ENCODE assay signal across 1 cellular context in the genomic region with DNA sequence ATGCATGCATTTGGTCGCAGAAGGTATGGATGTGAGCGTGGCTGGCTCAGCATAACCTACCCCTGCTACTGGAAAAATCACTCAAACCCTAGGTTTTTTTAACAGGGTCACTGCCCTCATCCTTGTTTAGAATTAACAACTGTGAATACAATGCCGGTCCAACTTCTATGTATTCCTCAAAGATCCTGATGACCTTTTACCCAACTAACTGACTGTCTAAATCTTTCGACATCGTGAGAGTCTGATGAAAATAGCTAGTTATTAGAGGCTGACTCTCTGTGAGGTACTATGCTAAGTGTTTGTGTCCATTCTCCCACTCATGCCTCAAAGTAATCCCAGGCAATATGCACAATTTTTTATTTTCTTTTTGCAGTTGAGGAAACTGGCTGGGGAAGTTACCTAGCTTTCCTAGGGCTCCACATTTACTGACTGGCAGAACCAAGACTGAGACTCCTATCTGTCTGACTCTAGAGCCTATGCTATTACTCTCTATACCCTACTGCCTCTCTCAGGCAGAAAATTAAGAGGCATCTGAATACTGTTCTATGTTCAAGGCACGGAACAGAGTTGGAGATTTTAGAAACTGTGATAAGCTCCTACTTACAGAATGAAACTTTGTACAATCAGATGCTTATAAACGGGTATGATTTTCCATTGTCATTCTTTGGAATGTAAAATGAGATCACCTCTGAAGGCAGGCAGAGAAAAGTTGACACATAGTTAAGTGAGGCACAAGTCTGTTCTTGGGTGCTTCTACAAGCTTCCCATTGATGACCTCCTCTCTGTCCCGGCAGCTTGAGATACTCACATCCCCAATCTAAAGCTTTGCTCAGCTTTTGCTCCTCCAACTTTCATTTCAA.
TF ChIP-seq lines count a peak whose summit lies in the region.

No MANE protein-coding gene starts in this region.

TF ChIP-seq in GM12878, 131 proteins besides CTCF, POLR2A, EP300 and RAD21:
- TF ChIP-seq IKZF2 (IDR thresholded peaks at IDR 0.05): no peak
- no peak for TF ChIP-seq TCF3 (IDR thresholded peaks at IDR 0.05; ENCODE audit: borderline replicate concordance, insufficient read depth, low read depth, low read length)
- TF ChIP-seq, protein P1, sequence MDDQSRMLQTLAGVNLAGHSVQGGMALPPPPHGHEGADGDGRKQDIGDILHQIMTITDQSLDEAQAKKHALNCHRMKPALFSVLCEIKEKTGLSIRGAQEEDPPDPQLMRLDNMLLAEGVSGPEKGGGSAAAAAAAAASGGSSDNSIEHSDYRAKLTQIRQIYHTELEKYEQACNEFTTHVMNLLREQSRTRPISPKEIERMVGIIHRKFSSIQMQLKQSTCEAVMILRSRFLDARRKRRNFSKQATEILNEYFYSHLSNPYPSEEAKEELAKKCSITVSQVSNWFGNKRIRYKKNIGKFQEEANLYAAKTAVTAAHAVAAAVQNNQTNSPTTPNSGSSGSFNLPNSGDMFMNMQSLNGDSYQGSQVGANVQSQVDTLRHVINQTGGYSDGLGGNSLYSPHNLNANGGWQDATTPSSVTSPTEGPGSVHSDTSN (IDR thresholded peaks at IDR 0.05; ENCODE audit: insufficient replicate concordance, low read depth, low read length): no peak
- no peak for TF ChIP-seq ATF3 (IDR thresholded peaks at IDR 0.05; ENCODE audit: borderline replicate concordance, extremely low read depth, low read depth, low read length)
- no peak for TF ChIP-seq STAT1 (conservative IDR thresholded peaks at IDR 0.05)
- no peak for TF ChIP-seq ZBTB4 (CRISPR knock-in tag; IDR thresholded peaks at IDR 0.05)
- no peak for TF ChIP-seq HDGF (IDR thresholded peaks at IDR 0.05)
- TF ChIP-seq CBFB (IDR thresholded peaks at IDR 0.05; ENCODE audit: low read depth): no peak
- no peak for TF ChIP-seq RAD51 (IDR thresholded peaks at IDR 0.05)
- no peak for TF ChIP-seq RCOR1 (conservative IDR thresholded peaks at IDR 0.05; ENCODE audit: low read depth, low read length)
- no peak for TF ChIP-seq ZNF622 (IDR thresholded peaks at IDR 0.05)
